In the genomic region with DNA sequence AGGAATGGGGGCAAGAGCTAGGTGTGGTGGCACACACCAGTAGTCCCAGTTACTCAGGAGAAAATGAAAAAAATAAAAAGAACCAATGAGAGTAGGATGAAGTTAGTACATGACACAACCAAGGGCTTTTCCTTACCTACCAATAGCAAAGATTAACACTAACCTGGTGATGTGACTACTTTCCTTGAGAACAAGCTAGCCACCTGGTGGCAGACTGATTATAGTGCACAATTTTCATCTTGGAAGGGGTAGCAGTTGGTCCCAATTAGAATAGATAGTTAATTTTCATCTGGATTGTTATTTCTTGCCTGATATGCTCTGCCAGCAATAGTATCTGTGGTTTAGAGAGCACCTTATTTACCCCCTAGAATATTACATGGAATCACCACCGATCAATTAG, we compare ENCODE assay signal across 8 cellular contexts.
DNase-seq lines count a peak whose midpoint lies in the region; ATAC-seq and TF ChIP-seq lines count a peak whose summit lies in the region.

No MANE protein-coding gene starts in this region.

- POLR2A ChIA-PET in Caco-2 (lab: Charles Lee), result no interaction called here

- H3K4me3 Mint-ChIP-seq in Caco-2 (ENCODE audit: unreplicated experiment), result no peak overlapping the region

- no TSS peak for BruUV-seq in Caco-2 (replicated peaks; lab: Mats Ljungman, UMichigan)

- H3K4me3 ChIP-seq in Caco-2 (ENCODE audit: low read depth, low read length) (no peak overlapping the region), NB4 (ENCODE audit: low read depth, low read length) (no peak overlapping the region), foreskin fibroblast (ENCODE audit: low read depth in 1 of 2, low read length in 2 of 2) (no peak overlapping the region)
- no peak overlapping the region for H3K4me3 ChIP-seq in effector memory CD4-positive, alpha-beta T cell (ENCODE audit: insufficient read depth, low read depth, low read length, poor library complexity, severe bottlenecking)

- no peaks in the 10 kb centered on the region for H3K36me3 Mint-ChIP-seq in Caco-2 (ENCODE audit: insufficient read depth, unreplicated experiment)

- H3K4me1 ChIP-seq in Caco-2, result no peaks in the 10 kb centered on the region
- H3K4me1 ChIP-seq in effector memory CD4-positive, alpha-beta T cell (ENCODE audit: control insufficient read depth, insufficient read depth, low read length, poor library complexity, severe bottlenecking), result no peaks in the 10 kb centered on the region

- H3K27me3 ChIP-seq in Caco-2 (replicated peaks; ENCODE audit: control insufficient read depth, insufficient read depth, low read length), result no peaks in the 10 kb centered on the region
- H3K27me3 ChIP-seq in effector memory CD4-positive, alpha-beta T cell (replicated peaks; ENCODE audit: control insufficient read depth, insufficient read depth, low read length, poor library complexity, severe bottlenecking), result no peaks in the 10 kb centered on the region

- no peak for TF ChIP-seq POLR2A in NB4 (IDR thresholded peaks at IDR 0.05; ENCODE audit: extremely low read depth, insufficient read length)

- H3K27ac ChIP-seq in effector memory CD4-positive, alpha-beta T cell (ENCODE audit: insufficient read depth, low read length, poor library complexity, severe bottlenecking), result no peak overlapping the region

- no peaks in the 10 kb centered on the region for H3K27me3 Mint-ChIP-seq in Caco-2 (ENCODE audit: insufficient read depth, unreplicated experiment)

- H3K36me3 ChIP-seq in Caco-2 (ENCODE audit: control insufficient read depth, insufficient read depth, low read length), result no peaks in the 10 kb centered on the region
- no peaks in the 10 kb centered on the region for H3K36me3 ChIP-seq in effector memory CD4-positive, alpha-beta T cell (ENCODE audit: control insufficient read depth, insufficient read depth, low read length)

- ATAC-seq in GM21786 (IDR thresholded peaks at IDR 0.05; ENCODE audit: unreplicated experiment), result peak; percentile 82

- intact Hi-C loops in Caco-2 (cut with micrococcal nuclease; ENCODE audit: unreplicated experiment), result loop anchor here (1.0 kb wide), 1 partner anchor 513 kb away; no protein-coding TSS in a partner anchor

- DNase-seq in Caco-2 (peak in 1 of 2 experiments; percentile 10), NB4 (ENCODE audit: low read depth) (peak; percentile 10), foreskin fibroblast (no peak), kidney glomerular epithelial cell (lab: John Stamatoyannopoulos, UW) (no peak), hippocampal formation (lab: John Stamatoyannopoulos, UW) (no peak), COR-L47 (lab: John Stamatoyannopoulos, UW) (no peak)
- DNase-seq in effector memory CD4-positive, alpha-beta T cell, result no peak

- no peak overlapping the region for H3K27ac Mint-ChIP-seq in Caco-2 (ENCODE audit: unreplicated experiment)

- CTCF ChIA-PET in Caco-2 (lab: Charles Lee), result interaction anchor here (0.5 kb wide), 1 partner anchor 629 kb away, joined by 3 read pairs; no protein-coding TSS in a partner anchor

- TF ChIP-seq CTCF in Caco-2 (IDR thresholded peaks at IDR 0.05; ENCODE audit: insufficient read depth in 1 of 2, low read depth in 1 of 2, low read length in 1 of 2, severe bottlenecking in 1 of 2, unreplicated experiment in 1 of 2), result peak; percentile 35
- peak; percentile 29 for TF ChIP-seq CTCF in NB4 (IDR thresholded peaks at IDR 0.05; ENCODE audit: low read depth, low read length)
- peak; percentile 20 for TF ChIP-seq CTCF in foreskin fibroblast (IDR thresholded peaks at IDR 0.05; ENCODE audit: low read depth, low read length)

- no peaks in the 10 kb centered on the region for H3K4me1 Mint-ChIP-seq in Caco-2 (ENCODE audit: low read depth, unreplicated experiment)

- H3K9me3 ChIP-seq in Caco-2, result no peaks in the 10 kb centered on the region
- no peaks in the 10 kb centered on the region for H3K9me3 ChIP-seq in effector memory CD4-positive, alpha-beta T cell (ENCODE audit: control insufficient read depth, low read length)

- no peaks in the 10 kb centered on the region for H3K9me3 Mint-ChIP-seq in Caco-2 (ENCODE audit: unreplicated experiment)
